8 cellular contexts compared by ENCODE assay signal in genomic region chr10:77846718-77847311, GRCh38.
DNase-seq lines count a peak whose midpoint lies in the region; ATAC-seq and TF ChIP-seq lines count a peak whose summit lies in the region.

No MANE protein-coding gene starts in this region.

- peaks cover 24% of the 10 kb centered on the region for H3K4me1 ChIP-seq in mucosa of descending colon (ENCODE audit: low read depth)

- H3K4me3 ChIP-seq in mucosa of descending colon: no peak overlapping the region

- no peaks in the 10 kb centered on the region for H3K36me3 ChIP-seq in mucosa of descending colon (ENCODE audit: low read depth)

- peak; percentile 96 for TF ChIP-seq CTCF in mucosa of descending colon (IDR thresholded peaks at IDR 0.05)

- peak; percentile 13 for DNase-seq in NCI-H2029 (lab: John Stamatoyannopoulos, UW)
- DNase-seq in NCI-H2029 treated with DMSO at 0.1 percent for 48 hours (lab: John Stamatoyannopoulos, UW): no peak
- DNase-seq in NCI-H82 (lab: John Stamatoyannopoulos, UW): peak; percentile 76
- peak; percentile 62 for DNase-seq in activated CD8-positive, alpha-beta memory T cell treated with anti-CD3 and anti-CD28 coated beads, Interleukin-2, amount 50 U/mL, for 4 hours
- DNase-seq in erythroblast (lab: John Stamatoyannopoulos, UW): peak; percentile 53 to 79
- peak; percentile 72 to 87 (median 86) for DNase-seq in mucosa of descending colon
- DNase-seq in stimulated activated CD8-positive, alpha-beta memory T cell treated with anti-CD3 and anti-CD28 coated beads, Interleukin-4, amount 100 ng/mL, for 24 hours (ENCODE audit: low read depth): peak; percentile 41

- intact Hi-C loops in mucosa of descending colon (cut with DNase I, micrococcal nuclease): loop anchor here in 1 of 2 donors (10.0 kb wide), 1 partner anchor 128 kb away; no protein-coding TSS in a partner anchor

- no peaks in the 10 kb centered on the region for H3K9me3 ChIP-seq in mucosa of descending colon

- ATAC-seq in HG03135 (IDR thresholded peaks at IDR 0.05; ENCODE audit: unreplicated experiment): peak; percentile 76
- peak; percentile 73 for ATAC-seq in mucosa of descending colon

- no peak for TF ChIP-seq POLR2A in erythroblast (IDR thresholded peaks at IDR 0.05; ENCODE audit: low read length)
